Comparison of ENCODE assay signal across 13 cellular contexts in genomic region chr5:98258939-98259338, GRCh38.
"Had no signal": no experiment of that assay in that cellular context is flagged by ENCODE, and none has a peak within 500 bp of the region (broad histone marks: within the 10 kb centered on the region; RNA-seq: fewer than 3 reads in every experiment).

No MANE protein-coding gene starts in this region.

- H3K27me3 ChIP-seq: gastrocnemius medialis, heart right ventricle, neural progenitor cell, ovary, stomach, testis had no signal

- H3K36me3 ChIP-seq: gastrocnemius medialis, heart right ventricle, neural progenitor cell, ovary, stomach had no signal

- H3K4me3 ChIP-seq: gastrocnemius medialis, heart right ventricle, neural progenitor cell, ovary, stomach, testis had no signal

- DNase-seq: activated CD4-positive, alpha-beta T cell treated with anti-CD3 and anti-CD28 coated beads, Interleukin-2, amount 50 U/mL, for 48 hours; activated naive CD4-positive, alpha-beta T cell treated with anti-CD3 and anti-CD28 coated beads, Interleukin-2, amount 10 ng/mL, durations not matched to agents 7 days and 5 days; dermis blood vessel endothelial cell; erythroblast; gastrocnemius medialis; heart right ventricle; ovary; stimulated activated CD4-positive, alpha-beta T cell treated with anti-CD3 and anti-CD28 coated beads, Interleukin-12 subunit alpha, Interleukin-12 subunit beta, amount 100 ng/mL, for 4 hours; stimulated activated CD4-positive, alpha-beta T cell treated with anti-CD3 and anti-CD28 coated beads, Interleukin-2, amount 100 ng/mL, for 24 hours; stomach; T-helper 9 cell; testis had no signal

- H3K27ac ChIP-seq: gastrocnemius medialis, heart right ventricle, neural progenitor cell, ovary, stomach, testis had no signal

- ATAC-seq: gastrocnemius medialis, heart right ventricle had no signal

- H3K4me1 ChIP-seq: gastrocnemius medialis, heart right ventricle, neural progenitor cell, stomach, testis had no signal

- H3K9me3 ChIP-seq: gastrocnemius medialis, ovary, stomach, testis had no signal
